In genomic region chr4:48190839-48191238, GRCh38 we compare ENCODE assay signal across 20 cellular contexts. TPM values are rescaled to one million over a fixed set of nuclear protein-coding genes. Genes with fewer than 3 reads are reported as not detected.
DNase-seq lines count a peak whose midpoint lies in the region; ATAC-seq and TF ChIP-seq lines count a peak whose summit lies in the region.
"Had no signal": no experiment of that assay in that cellular context is flagged by ENCODE, and none has a peak within 500 bp of the region (broad histone marks: within the 10 kb centered on the region; RNA-seq: fewer than 3 reads in every experiment).

No MANE protein-coding gene starts in this region.

- peaks cover 27% of the 10 kb centered on the region for H3K4me1 ChIP-seq in OCI-LY3 (ENCODE audit: low read length)
- H3K4me1 ChIP-seq in right atrium auricular region, result no peaks in the 10 kb centered on the region
- H3K4me1 ChIP-seq in A673 (ENCODE audit: insufficient read depth, low read length, poor library complexity, severe bottlenecking), result peaks cover 4% of the 10 kb centered on the region
- H3K4me1 ChIP-seq: right lobe of liver had no signal

- no peak overlapping the region for H2AFZ ChIP-seq in OCI-LY3 (ENCODE audit: low read depth, low read length)

- H3K4me3 ChIP-seq in OCI-LY3 (ENCODE audit: low read length), result no peak overlapping the region
- no peak overlapping the region for H3K4me3 ChIP-seq in dorsolateral prefrontal cortex
- no peak overlapping the region for H3K4me3 ChIP-seq in right atrium auricular region
- no peak overlapping the region for H3K4me3 ChIP-seq in A673 (ENCODE audit: low read depth, low read length, poor library complexity, severe bottlenecking)
- H3K4me3 ChIP-seq: lung, right lobe of liver had no signal

- no peaks in the 10 kb centered on the region for H3K9me3 ChIP-seq in OCI-LY3 (ENCODE audit: insufficient read depth, low read length)
- no peaks in the 10 kb centered on the region for H3K9me3 ChIP-seq in right atrium auricular region
- no peaks in the 10 kb centered on the region for H3K9me3 ChIP-seq in A673 (ENCODE audit: low read depth, low read length, poor library complexity, severe bottlenecking)
- H3K9me3 ChIP-seq: right lobe of liver had no signal

- no peak overlapping the region for H3K9ac ChIP-seq in OCI-LY3 (ENCODE audit: low read length)

- H3K36me3 ChIP-seq in OCI-LY3 (replicated peaks; ENCODE audit: low read depth, low read length) (no peaks in the 10 kb centered on the region), right atrium auricular region (no peaks in the 10 kb centered on the region), A673 (ENCODE audit: insufficient read depth, low read length, poor library complexity, severe bottlenecking) (no peaks in the 10 kb centered on the region)
- H3K36me3 ChIP-seq: right lobe of liver had no signal

- no TSS peak for BruUV-seq in A673 (replicated peaks; lab: Mats Ljungman, UMichigan)

- H3K27me3 ChIP-seq in OCI-LY3 (ENCODE audit: low read depth, low read length) (no peaks in the 10 kb centered on the region), dorsolateral prefrontal cortex (peaks cover 0 to 2% (median 0%) of the 10 kb centered on the region in 45 donors), right atrium auricular region (no peaks in the 10 kb centered on the region), A673 (replicated peaks; ENCODE audit: insufficient read depth, low read depth, low read length, poor library complexity) (no peaks in the 10 kb centered on the region)
- H3K27me3 ChIP-seq: right lobe of liver had no signal

- DNase-seq in dorsolateral prefrontal cortex, result no peak
- no peak for DNase-seq in right atrium auricular region (ENCODE audit: low spot score)
- no peak for DNase-seq in A673 (ENCODE audit: low spot score)
- DNase-seq: activated CD4-positive, alpha-beta T cell treated with anti-CD3 and anti-CD28 coated beads, Interleukin-2, amount 10 ng/mL, durations not matched to agents 7 days and 5 days; activated T-cell treated with anti-CD3 and anti-CD28 coated beads, Interleukin-2, amount 50 U/mL, for 48 hours; caudate nucleus; foreskin melanocyte; NCI-H1694 treated with DMSO at 0.1 percent for 48 hours; NCI-H748 treated with DMSO at 0.1 percent for 48 hours; right lobe of liver; stimulated activated CD4-positive, alpha-beta T cell treated with anti-CD3 and anti-CD28 coated beads, Interleukin-4, amount 100 ng/mL, for 4 hours; T-helper 17 cell had no signal

- TF ChIP-seq CTCF in OCI-LY3 (IDR thresholded peaks at IDR 0.05; ENCODE audit: low read depth, low read length), result no peak
- TF ChIP-seq CTCF in dorsolateral prefrontal cortex (IDR thresholded peaks at IDR 0.05 in 54 of 56, conservative IDR thresholded peaks at IDR 0.05 in 2 of 56; ENCODE audit: low read depth in 1 of 56, partially characterized antibody in 56 of 56), result no peak
- no peak for TF ChIP-seq CTCF in right atrium auricular region (IDR thresholded peaks at IDR 0.05)
- no peak for TF ChIP-seq CTCF in A673 (conservative IDR thresholded peaks at IDR 0.05; ENCODE audit: low read depth, low read length)

- POLR2A ChIA-PET in A673 (lab: Charles Lee; ENCODE audit: low non-redundant PET), result no interaction called here

- H3K79me2 ChIP-seq in OCI-LY3 (ENCODE audit: low read length), result no peaks in the 10 kb centered on the region

- no peak overlapping the region for H3K27ac ChIP-seq in OCI-LY3 (ENCODE audit: low read length)
- no peak overlapping the region for H3K27ac ChIP-seq in dorsolateral prefrontal cortex
- no peak overlapping the region for H3K27ac ChIP-seq in right atrium auricular region
- H3K27ac ChIP-seq in A673 (ENCODE audit: low read depth, low read length, poor library complexity, severe bottlenecking), result no peak overlapping the region
- H3K27ac ChIP-seq: right lobe of liver had no signal

- 0 out of 2 replicates have a peak overlapping the region, but pooled peaks have one; percentile 1 for H3K4me2 ChIP-seq in OCI-LY3 (ENCODE audit: low read length)

- no peaks in the 10 kb centered on the region; the same call in 1 of the 2 replicates for H4K20me1 ChIP-seq in OCI-LY3 (ENCODE audit: insufficient read depth, low read length)

- peak; percentile 40 for ATAC-seq in GM18858 (IDR thresholded peaks at IDR 0.05; ENCODE audit: unreplicated experiment)
- peak; percentile 57 for ATAC-seq in GM21423 (IDR thresholded peaks at IDR 0.05; ENCODE audit: unreplicated experiment)
- peak; percentile 57 for ATAC-seq in HG03039 (IDR thresholded peaks at IDR 0.05; ENCODE audit: unreplicated experiment)
- ATAC-seq in SK-N-SH treated with all-trans-retinoic acid at 6 μM for 48 hours, result no peak
- ATAC-seq: right lobe of liver; stimulated activated memory B cell treated with anti-CD40 and anti-IgM and Interleukin-4, amounts not matched to agents 10 μg/mL and 1 μg/mL and 100 μg/mL, for 72 hours; T-helper 17 cell had no signal

- intact Hi-C loops in dorsolateral prefrontal cortex (cut with DNase I) (no loop called here), A673 (cut with micrococcal nuclease; ENCODE audit: unreplicated experiment) (no loop called here)

- CTCF ChIA-PET in A673 (lab: Charles Lee), result no interaction called here

TF ChIP-seq in SK-N-SH treated with all-trans-retinoic acid at 6 μM for 48 hours, 23 proteins besides CTCF, POLR2A, EP300 and RAD21:
- TF ChIP-seq PPARA (CRISPR knock-in tag; IDR thresholded peaks at IDR 0.05; ENCODE audit: borderline replicate concordance), result no peak
- no peak for TF ChIP-seq TCF4 (CRISPR knock-in tag; IDR thresholded peaks at IDR 0.05; ENCODE audit: borderline replicate concordance)
- TF ChIP-seq, protein P1, sequence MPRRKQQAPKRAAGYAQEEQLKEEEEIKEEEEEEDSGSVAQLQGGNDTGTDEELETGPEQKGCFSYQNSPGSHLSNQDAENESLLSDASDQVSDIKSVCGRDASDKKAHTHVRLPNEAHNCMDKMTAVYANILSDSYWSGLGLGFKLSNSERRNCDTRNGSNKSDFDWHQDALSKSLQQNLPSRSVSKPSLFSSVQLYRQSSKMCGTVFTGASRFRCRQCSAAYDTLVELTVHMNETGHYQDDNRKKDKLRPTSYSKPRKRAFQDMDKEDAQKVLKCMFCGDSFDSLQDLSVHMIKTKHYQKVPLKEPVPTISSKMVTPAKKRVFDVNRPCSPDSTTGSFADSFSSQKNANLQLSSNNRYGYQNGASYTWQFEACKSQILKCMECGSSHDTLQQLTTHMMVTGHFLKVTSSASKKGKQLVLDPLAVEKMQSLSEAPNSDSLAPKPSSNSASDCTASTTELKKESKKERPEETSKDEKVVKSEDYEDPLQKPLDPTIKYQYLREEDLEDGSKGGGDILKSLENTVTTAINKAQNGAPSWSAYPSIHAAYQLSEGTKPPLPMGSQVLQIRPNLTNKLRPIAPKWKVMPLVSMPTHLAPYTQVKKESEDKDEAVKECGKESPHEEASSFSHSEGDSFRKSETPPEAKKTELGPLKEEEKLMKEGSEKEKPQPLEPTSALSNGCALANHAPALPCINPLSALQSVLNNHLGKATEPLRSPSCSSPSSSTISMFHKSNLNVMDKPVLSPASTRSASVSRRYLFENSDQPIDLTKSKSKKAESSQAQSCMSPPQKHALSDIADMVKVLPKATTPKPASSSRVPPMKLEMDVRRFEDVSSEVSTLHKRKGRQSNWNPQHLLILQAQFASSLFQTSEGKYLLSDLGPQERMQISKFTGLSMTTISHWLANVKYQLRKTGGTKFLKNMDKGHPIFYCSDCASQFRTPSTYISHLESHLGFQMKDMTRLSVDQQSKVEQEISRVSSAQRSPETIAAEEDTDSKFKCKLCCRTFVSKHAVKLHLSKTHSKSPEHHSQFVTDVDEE (CRISPR knock-in tag; IDR thresholded peaks at IDR 0.05), result no peak
TF ChIP-seq in SK-N-SH treated with all-trans-retinoic acid at 6 μM for 48 hours: peak in this region for 0.

RNA-seq across cellular contexts. Expression of gene TXK, which starts 56.8 kb away (rescaled TPM):
- total RNA-seq in dorsolateral prefrontal cortex (1 to 10 TPM in 103 of 120 experiments, under 1 TPM in 16, not detected in 1; 0.41 to 6.2 (median 2.2) TPM), right atrium auricular region (under 1 TPM; 0.35 to 0.44 TPM), A673 (2021) (1.4 and 2.0 TPM in 2 replicates)
- total RNA-seq: neural crest cell had no signal
